Comparison of ENCODE assay signal across 25 cellular contexts in genomic region chr16:50844840-50845239, GRCh38.
DNase-seq lines count a peak whose midpoint lies in the region; ATAC-seq, FAIRE-seq and TF ChIP-seq lines count a peak whose summit lies in the region.
"Had no signal": no experiment of that assay in that cellular context is flagged by ENCODE, and none has a peak within 500 bp of the region (broad histone marks: within the 10 kb centered on the region; RNA-seq: fewer than 3 reads in every experiment).

No MANE protein-coding gene starts in this region.

- no peak for FAIRE-seq in K562 (lab: Jason Lieb, UNC)
- FAIRE-seq: GM19239 had no signal

- intact Hi-C loops in IMR-90 (cut with micrococcal nuclease), result no loop called here
- intact Hi-C loops in K562 (cut with micrococcal nuclease), result no loop called here

- no peak overlapping the region for H3K18ac ChIP-seq in IMR-90 (ENCODE audit: low read depth, low read length)

- H3K9me3 Mint-ChIP-seq in neural crest cell, result no peaks in the 10 kb centered on the region
- H3K9me3 Mint-ChIP-seq: CD8-positive, alpha-beta T cell had no signal

- no peak overlapping the region for H3K4me3 Mint-ChIP-seq in neural crest cell
- H3K4me3 Mint-ChIP-seq: CD8-positive, alpha-beta T cell had no signal

- no peaks in the 10 kb centered on the region for H3K36me3 ChIP-seq in IMR-90 (ENCODE audit: control insufficient read depth, insufficient read depth, low read length)
- H3K36me3 ChIP-seq in K562 (ENCODE audit: control insufficient read depth, insufficient read depth, low read length), result no peaks in the 10 kb centered on the region

- H3K79me2 ChIP-seq in K562 (ENCODE audit: control insufficient read depth, insufficient read depth, low read length), result no peaks in the 10 kb centered on the region

- H3K27ac ChIP-seq in IMR-90 (ENCODE audit: insufficient read depth, low read length) (no peak overlapping the region), K562 (ENCODE audit: extremely low read depth, low read depth, low read length) (no peak overlapping the region)
- H3K27ac ChIP-seq: HL-60, KMS-11, RWPE1, SK-N-MC had no signal

- no peak for TF ChIP-seq POLR2A in IMR-90 (IDR thresholded peaks at IDR 0.05; ENCODE audit: low read depth, low read length)
- no peak for TF ChIP-seq POLR2A in K562 (conservative IDR thresholded peaks at IDR 0.05)

- TF ChIP-seq EP300 in K562 (IDR thresholded peaks at IDR 0.05; ENCODE audit: low read length), result no peak

- H3K9me3 ChIP-seq in IMR-90 (ENCODE audit: control insufficient read depth, insufficient read depth, low read length) (no peaks in the 10 kb centered on the region; the same call in 1 of the 2 replicates), K562 (replicated peaks; ENCODE audit: control insufficient read depth, insufficient read depth, low read depth, low read length) (no peaks in the 10 kb centered on the region)

- WGBS in IMR-90 (ENCODE audit: extremely low coverage in 2 of 2, insufficient read length in 1 of 2), 2 experiments, result 20% methylated on average over 1 of the region's 5 CpGs; no CpG with 5 or more reads in 1 of the 2 experiments
- 12% methylated on average over 5 of the region's 5 CpGs for WGBS in K562 (ENCODE audit: insufficient coverage, low coverage, missing lambda C conversion rate)

- CTCF ChIA-PET in IMR-90 (lab: Yijun Ruan, JAX) (no interaction called here), K562 (lab: Yijun Ruan, JAX; ENCODE audit: low intra/inter-chr PET ratio) (no interaction called here)

- POLR2A ChIA-PET in IMR-90 (lab: Charles Lee; ENCODE audit: unreplicated experiment) (no interaction called here), K562 (lab: Yijun Ruan, JAX) (no interaction called here)

- no peak overlapping the region for H2AK9ac ChIP-seq in IMR-90 (replicated peaks; ENCODE audit: low read depth, low read length, poor library complexity)

- DNase-seq in NCI-H146 (lab: John Stamatoyannopoulos, UW) (peak; percentile 5), NCI-H146 treated with DMSO at 0.1 percent for 48 hours (lab: John Stamatoyannopoulos, UW; ENCODE audit: unreplicated experiment) (no peak), IMR-90 (no peak), K562 (ENCODE audit: extremely low read depth in 1 of 4, low spot score in 3 of 4) (no peak), neural crest cell (ENCODE audit: low read depth, low spot score) (no peak), foreskin fibroblast (no peak), 8988T (no peak)
- DNase-seq in activated CD4-positive, alpha-beta T cell treated with anti-CD3 and anti-CD28 coated beads, Interleukin-2, amount 50 U/mL, for 4 hours, result no peak
- DNase-seq: AML-193, C1 segment of cervical spinal cord, DMS153, GDM1, MV-4-11, NCI-H1105 treated with DMSO at 0.1 percent for 48 hours, NCI-H1694 treated with DMSO at 0.1 percent for 48 hours, NCI-H2081 treated with DMSO at 0.1 percent for 48 hours, NCI-H2171 treated with DMSO at 0.1 percent for 48 hours, NCI-H69, SHP77 treated with DMSO at 0.1 percent for 48 hours had no signal

- no peaks in the 10 kb centered on the region for H3K36me3 Mint-ChIP-seq in neural crest cell (ENCODE audit: low read depth)
- H3K36me3 Mint-ChIP-seq: CD8-positive, alpha-beta T cell had no signal

- no peak overlapping the region for H2BK20ac ChIP-seq in IMR-90 (ENCODE audit: low read depth, low read length)

- H3K9ac ChIP-seq in IMR-90 (ENCODE audit: low read depth, low read length) (no peak overlapping the region), K562 (ENCODE audit: insufficient read depth in 1 of 2, low read depth in 2 of 2, low read length in 2 of 2) (no peak overlapping the region)
- H3K9ac ChIP-seq: KMS-11 had no signal

- H3K4me1 ChIP-seq in IMR-90 (ENCODE audit: control insufficient read depth, insufficient read depth, low read length) (no peaks in the 10 kb centered on the region; the same call in 1 of the 2 replicates), K562 (replicated peaks in 1 of 2; ENCODE audit: control insufficient read depth in 2 of 2, insufficient read depth in 2 of 2, low read length in 2 of 2) (peaks cover 17 to 19% of the 10 kb centered on the region in 2 experiments)

- H3K27me3 ChIP-seq in IMR-90 (ENCODE audit: control insufficient read depth, insufficient read depth, low read length), result peaks cover 25% of the 10 kb centered on the region
- peaks cover 0 to 12% of the 10 kb centered on the region in 2 experiments; a peak in 2 of 5 replicates for H3K27me3 ChIP-seq in K562 (ENCODE audit: control insufficient read depth in 2 of 2, insufficient read depth in 2 of 2, low read length in 2 of 2)

- no peak overlapping the region for H3K14ac ChIP-seq in IMR-90 (replicated peaks; ENCODE audit: low read depth, low read length)

- no peaks in the 10 kb centered on the region for H3K9me1 ChIP-seq in IMR-90 (ENCODE audit: insufficient read depth, low read length)
- H3K9me1 ChIP-seq in K562 (ENCODE audit: control insufficient read depth, insufficient read depth, low read length), result no peaks in the 10 kb centered on the region

- H4K20me1 ChIP-seq in IMR-90 (ENCODE audit: insufficient read depth, low read length) (no peaks in the 10 kb centered on the region), K562 (replicated peaks; ENCODE audit: control insufficient read depth, insufficient read depth, low read length) (no peaks in the 10 kb centered on the region; the same call in 1 of the 2 replicates)

- H3K4ac ChIP-seq in IMR-90 (ENCODE audit: low read depth, low read length), result no peak overlapping the region

- ATAC-seq in IMR-90 (ENCODE audit: low read depth), result peak; percentile 44; the same call in 1 of the 2 replicates
- ATAC-seq in K562, result no peak
- ATAC-seq: CD8-positive, alpha-beta T cell had no signal

- H3K4me1 Mint-ChIP-seq in neural crest cell, result peaks cover 5% of the 10 kb centered on the region

- no peak overlapping the region for H4K8ac ChIP-seq in IMR-90 (ENCODE audit: low read depth in 2 of 2, low read length in 2 of 2)

- H3K4me3 ChIP-seq in IMR-90 (ENCODE audit: insufficient read depth, low read depth, low read length), result no peak overlapping the region
- no peak overlapping the region for H3K4me3 ChIP-seq in K562
- no peak overlapping the region for H3K4me3 ChIP-seq in foreskin fibroblast (ENCODE audit: low read depth in 1 of 2, low read length in 2 of 2)
- H3K4me3 ChIP-seq: SK-N-MC had no signal

- no peak overlapping the region for H4K91ac ChIP-seq in IMR-90 (ENCODE audit: insufficient read depth, low read depth, low read length)

- no peaks in the 10 kb centered on the region for H3K79me1 ChIP-seq in IMR-90 (ENCODE audit: low read depth in 1 of 2, low read length in 2 of 2)

- BruUV-seq in IMR-90 (replicated peaks; lab: Mats Ljungman, UMichigan), result no TSS peak
- BruUV-seq in K562 (replicated peaks; lab: Mats Ljungman, UMichigan), result no TSS peak

- no peak overlapping the region for H2BK5ac ChIP-seq in IMR-90 (ENCODE audit: low read depth, low read length, poor library complexity, severe bottlenecking)

- H2AK5ac ChIP-seq in IMR-90 (ENCODE audit: low read depth, low read length), result no peak overlapping the region

- peaks cover 23% of the 10 kb centered on the region for H3K27me3 Mint-ChIP-seq in neural crest cell (ENCODE audit: low read depth)

- H2AFZ ChIP-seq in IMR-90 (replicated peaks; ENCODE audit: low read length, poor library complexity), result no peak overlapping the region
- no peak overlapping the region for H2AFZ ChIP-seq in K562 (ENCODE audit: low read depth, low read length)

- no peak for TF ChIP-seq RAD21 in IMR-90 (IDR thresholded peaks at IDR 0.05; ENCODE audit: low read length)
- no peak for TF ChIP-seq RAD21 in K562 (CRISPR knock-in tag; conservative IDR thresholded peaks at IDR 0.05 in 1 of 2, IDR thresholded peaks at IDR 0.05 in 1 of 2)

- in situ Hi-C loops in IMR-90 (cut with MboI; ENCODE audit: low sequenced_read_pairs), result no loop called here
- in situ Hi-C loops in K562 (cut with MboI), result no loop called here

- no peak overlapping the region for H2BK15ac ChIP-seq in IMR-90 (ENCODE audit: low read depth, low read length)

- no peak overlapping the region for H3K23ac ChIP-seq in IMR-90 (ENCODE audit: low read depth, low read length)

- dilution Hi-C loops in IMR-90 (cut with HindIII; ENCODE audit: low sequenced_read_pairs, unreplicated experiment), result no loop called here

- H4K5ac ChIP-seq in IMR-90 (ENCODE audit: low read depth, low read length), result no peak overlapping the region

- H3K56ac ChIP-seq in IMR-90 (ENCODE audit: extremely low read depth, insufficient read depth, low read length), result no peak overlapping the region

- H2BK120ac ChIP-seq in IMR-90 (ENCODE audit: low read depth, low read length), result no peak overlapping the region

- H3K4me2 ChIP-seq in IMR-90 (ENCODE audit: low read depth, low read length) (no peak overlapping the region), K562 (ENCODE audit: insufficient read depth, low read length) (no peak overlapping the region)
- H3K4me2 ChIP-seq: KMS-11 had no signal

- no peak for TF ChIP-seq CTCF in IMR-90 (conservative IDR thresholded peaks at IDR 0.05; ENCODE audit: low read depth, low read length)
- TF ChIP-seq CTCF in K562 (IDR thresholded peaks at IDR 0.05 in 2 of 3, conservative IDR thresholded peaks at IDR 0.05 in 1 of 3; ENCODE audit: insufficient read depth in 2 of 3, low read depth in 1 of 3, low read length in 3 of 3), result no peak
- TF ChIP-seq CTCF in neural crest cell (conservative IDR thresholded peaks at IDR 0.05), result no peak
- no peak for TF ChIP-seq CTCF in foreskin fibroblast (IDR thresholded peaks at IDR 0.05; ENCODE audit: low read depth, low read length)

- peak overlapping the region; percentile 10 for H3K27ac Mint-ChIP-seq in neural crest cell (ENCODE audit: unreplicated experiment)
- H3K27ac Mint-ChIP-seq: CD8-positive, alpha-beta T cell had no signal

TF ChIP-seq in IMR-90, 13 proteins besides CTCF, POLR2A, EP300 and RAD21 (continues in another document):
- TF ChIP-seq SMC3 (IDR thresholded peaks at IDR 0.05; ENCODE audit: low read depth, low read length) (no peak), MAZ (IDR thresholded peaks at IDR 0.05; ENCODE audit: borderline replicate concordance, low read depth, low read length) (no peak), CHD1 (IDR thresholded peaks at IDR 0.05; ENCODE audit: low read depth, low read length) (no peak), CEBPB (IDR thresholded peaks at IDR 0.05; ENCODE audit: low read depth, low read length) (no peak)

TF ChIP-seq in K562, 482 proteins besides CTCF, POLR2A, EP300 and RAD21:
- no peak for TF ChIP-seq TEAD2 (tag; IDR thresholded peaks at IDR 0.05)
- TF ChIP-seq MAFG (tag; conservative IDR thresholded peaks at IDR 0.05), result 0 out of 2 replicates have a peak, but pooled peaks have one; percentile 3
TF ChIP-seq in K562: peak in this region for 1.
